10 cellular contexts compared by ENCODE assay signal in genomic region chr12:23084236-23084995, GRCh38.
DNase-seq lines count a peak whose midpoint lies in the region; ATAC-seq and TF ChIP-seq lines count a peak whose summit lies in the region.
"Had no signal": no experiment of that assay in that cellular context is flagged by ENCODE, and none has a peak within 500 bp of the region (broad histone marks: within the 10 kb centered on the region; RNA-seq: fewer than 3 reads in every experiment).

No MANE protein-coding gene starts in this region.

- no peak for TF ChIP-seq CTCF in AG09319 (IDR thresholded peaks at IDR 0.05; ENCODE audit: low read depth, low read length)
- no peak for TF ChIP-seq CTCF in RWPE2 (IDR thresholded peaks at IDR 0.05; ENCODE audit: poor library complexity, severe bottlenecking)

- H3K4me1 ChIP-seq in RWPE2 (ENCODE audit: insufficient read depth, poor library complexity, severe bottlenecking) = peaks cover 23% of the 10 kb centered on the region

- DNase-seq in AG09319 (ENCODE audit: extremely low read depth, low read depth) (peak; percentile 53), M059J (ENCODE audit: low read depth) (peak; percentile 85), RWPE2 (ENCODE audit: low spot score) (peak; percentile 63), foreskin melanocyte (peak; percentile 7), HuH-7 (ENCODE audit: low spot score) (no peak)
- DNase-seq in activated naive CD4-positive, alpha-beta T cell treated with anti-CD3 and anti-CD28 coated beads, Interleukin-2, amount 50 U/mL, for 72 hours (ENCODE audit: low spot score in 2 of 2) = no peak
- DNase-seq in activated CD8-positive, alpha-beta memory T cell treated with anti-CD3 and anti-CD28 coated beads, Interleukin-2, amount 50 U/mL, for 48 hours = no peak
- DNase-seq: nucleus accumbens had no signal

- no peaks in the 10 kb centered on the region for H3K36me3 Mint-ChIP-seq in activated naive CD4-positive, alpha-beta T cell treated with anti-CD3 and anti-CD28 coated beads, Interleukin-2, amount 50 U/mL, for 72 hours

- H3K27ac Mint-ChIP-seq in activated naive CD4-positive, alpha-beta T cell treated with anti-CD3 and anti-CD28 coated beads, Interleukin-2, amount 50 U/mL, for 72 hours = no peak overlapping the region
- H3K27ac Mint-ChIP-seq: WTC11 had no signal

- no peak overlapping the region for H3K4me3 ChIP-seq in RWPE2 (ENCODE audit: severe bottlenecking)

- H3K27me3 ChIP-seq in RWPE2 (ENCODE audit: insufficient read depth, poor library complexity, severe bottlenecking) = no peaks in the 10 kb centered on the region

- no peaks in the 10 kb centered on the region for H3K36me3 ChIP-seq in RWPE2 (ENCODE audit: low read depth)

- H3K9me3 Mint-ChIP-seq in activated naive CD4-positive, alpha-beta T cell treated with anti-CD3 and anti-CD28 coated beads, Interleukin-2, amount 50 U/mL, for 72 hours = peaks cover 11 to 15% of the 10 kb centered on the region in 2 donors

- H3K27ac ChIP-seq in RWPE2 (ENCODE audit: poor library complexity, severe bottlenecking) = peak overlapping the region; percentile 82

- no peaks in the 10 kb centered on the region for H3K9me3 ChIP-seq in RWPE2 (ENCODE audit: severe bottlenecking)

- ATAC-seq in RWPE2 (ENCODE audit: low read depth) (peak; percentile 89), HG02852 (IDR thresholded peaks at IDR 0.05; ENCODE audit: unreplicated experiment) (no peak)
- no peak for ATAC-seq in activated naive CD4-positive, alpha-beta T cell treated with anti-CD3 and anti-CD28 coated beads, Interleukin-2, amount 50 U/mL, for 72 hours
- ATAC-seq: WTC11 had no signal

Comparison
In these comparisons a context has a peak if more than half of its experiments do, and no peak if none do; other contexts are left out.
1. DNase-seq: peak in AG09319 (single experiment), M059J (single experiment), RWPE2 (single experiment) and foreskin melanocyte (single experiment); none in activated naive CD4-positive, alpha-beta T cell treated with anti-CD3 and anti-CD28 coated beads, Interleukin-2, amount 50 U/mL, for 72 hours (0 of 2), activated CD8-positive, alpha-beta memory T cell treated with anti-CD3 and anti-CD28 coated beads, Interleukin-2, amount 50 U/mL, for 48 hours (single experiment) and HuH-7 (single experiment).